1 cellular context compared by ENCODE assay signal in the genomic region with DNA sequence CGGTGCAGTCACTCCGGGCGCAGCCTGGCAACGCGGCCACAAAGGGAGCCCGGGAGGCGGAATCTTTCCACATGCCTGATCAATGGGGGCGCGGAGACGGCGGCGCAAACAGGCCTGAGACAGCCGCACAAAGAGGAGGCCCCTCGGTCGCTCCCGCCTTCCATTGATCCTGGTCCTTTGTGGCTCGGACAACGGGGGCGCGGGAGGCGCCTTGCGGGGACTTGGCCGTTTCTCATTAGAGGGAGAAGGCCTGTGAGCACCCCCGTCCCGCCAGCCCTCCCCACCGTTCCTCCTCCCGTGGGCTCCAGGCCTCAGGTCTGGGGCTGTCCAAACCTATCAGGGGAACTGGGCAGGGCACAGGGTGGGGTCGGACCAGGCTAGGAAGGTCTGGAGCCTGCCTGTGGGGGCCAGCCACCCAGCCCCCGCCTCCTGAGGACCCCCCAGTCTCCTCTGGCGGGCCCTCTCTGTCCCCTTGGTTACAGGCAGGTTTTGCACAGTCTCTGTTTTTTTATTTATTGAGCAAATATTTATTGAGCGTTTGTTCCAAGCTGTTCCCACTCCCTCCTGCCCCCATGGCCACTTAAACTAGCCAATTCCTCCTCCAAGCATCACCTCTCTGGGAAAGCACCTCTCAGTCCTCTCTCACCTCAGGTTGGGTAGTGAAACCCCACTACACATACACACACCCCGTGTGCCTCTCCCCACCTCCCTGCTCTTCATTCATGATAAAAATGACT.
TF ChIP-seq lines count a peak whose summit lies in the region.

No MANE protein-coding gene starts in this region.

TF ChIP-seq in WTC11, 78 proteins besides CTCF, POLR2A, EP300 and RAD21 (continued from another document):
- TF ChIP-seq, protein P1, sequence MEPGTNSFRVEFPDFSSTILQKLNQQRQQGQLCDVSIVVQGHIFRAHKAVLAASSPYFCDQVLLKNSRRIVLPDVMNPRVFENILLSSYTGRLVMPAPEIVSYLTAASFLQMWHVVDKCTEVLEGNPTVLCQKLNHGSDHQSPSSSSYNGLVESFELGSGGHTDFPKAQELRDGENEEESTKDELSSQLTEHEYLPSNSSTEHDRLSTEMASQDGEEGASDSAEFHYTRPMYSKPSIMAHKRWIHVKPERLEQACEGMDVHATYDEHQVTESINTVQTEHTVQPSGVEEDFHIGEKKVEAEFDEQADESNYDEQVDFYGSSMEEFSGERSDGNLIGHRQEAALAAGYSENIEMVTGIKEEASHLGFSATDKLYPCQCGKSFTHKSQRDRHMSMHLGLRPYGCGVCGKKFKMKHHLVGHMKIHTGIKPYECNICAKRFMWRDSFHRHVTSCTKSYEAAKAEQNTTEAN (CRISPR knock-in tag; IDR thresholded peaks at IDR 0.05): no peak
- TF ChIP-seq KAT7 (CRISPR knock-in tag; IDR thresholded peaks at IDR 0.05; ENCODE audit: borderline replicate concordance): no peak
- TF ChIP-seq, protein P2, sequence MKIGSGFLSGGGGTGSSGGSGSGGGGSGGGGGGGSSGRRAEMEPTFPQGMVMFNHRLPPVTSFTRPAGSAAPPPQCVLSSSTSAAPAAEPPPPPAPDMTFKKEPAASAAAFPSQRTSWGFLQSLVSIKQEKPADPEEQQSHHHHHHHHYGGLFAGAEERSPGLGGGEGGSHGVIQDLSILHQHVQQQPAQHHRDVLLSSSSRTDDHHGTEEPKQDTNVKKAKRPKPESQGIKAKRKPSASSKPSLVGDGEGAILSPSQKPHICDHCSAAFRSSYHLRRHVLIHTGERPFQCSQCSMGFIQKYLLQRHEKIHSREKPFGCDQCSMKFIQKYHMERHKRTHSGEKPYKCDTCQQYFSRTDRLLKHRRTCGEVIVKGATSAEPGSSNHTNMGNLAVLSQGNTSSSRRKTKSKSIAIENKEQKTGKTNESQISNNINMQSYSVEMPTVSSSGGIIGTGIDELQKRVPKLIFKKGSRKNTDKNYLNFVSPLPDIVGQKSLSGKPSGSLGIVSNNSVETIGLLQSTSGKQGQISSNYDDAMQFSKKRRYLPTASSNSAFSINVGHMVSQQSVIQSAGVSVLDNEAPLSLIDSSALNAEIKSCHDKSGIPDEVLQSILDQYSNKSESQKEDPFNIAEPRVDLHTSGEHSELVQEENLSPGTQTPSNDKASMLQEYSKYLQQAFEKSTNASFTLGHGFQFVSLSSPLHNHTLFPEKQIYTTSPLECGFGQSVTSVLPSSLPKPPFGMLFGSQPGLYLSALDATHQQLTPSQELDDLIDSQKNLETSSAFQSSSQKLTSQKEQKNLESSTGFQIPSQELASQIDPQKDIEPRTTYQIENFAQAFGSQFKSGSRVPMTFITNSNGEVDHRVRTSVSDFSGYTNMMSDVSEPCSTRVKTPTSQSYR (CRISPR knock-in tag; IDR thresholded peaks at IDR 0.05): no peak
- TF ChIP-seq, protein P3, sequence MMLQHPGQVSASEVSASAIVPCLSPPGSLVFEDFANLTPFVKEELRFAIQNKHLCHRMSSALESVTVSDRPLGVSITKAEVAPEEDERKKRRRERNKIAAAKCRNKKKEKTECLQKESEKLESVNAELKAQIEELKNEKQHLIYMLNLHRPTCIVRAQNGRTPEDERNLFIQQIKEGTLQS (CRISPR knock-in tag; conservative IDR thresholded peaks at IDR 0.05): no peak
- TF ChIP-seq, protein P4, sequence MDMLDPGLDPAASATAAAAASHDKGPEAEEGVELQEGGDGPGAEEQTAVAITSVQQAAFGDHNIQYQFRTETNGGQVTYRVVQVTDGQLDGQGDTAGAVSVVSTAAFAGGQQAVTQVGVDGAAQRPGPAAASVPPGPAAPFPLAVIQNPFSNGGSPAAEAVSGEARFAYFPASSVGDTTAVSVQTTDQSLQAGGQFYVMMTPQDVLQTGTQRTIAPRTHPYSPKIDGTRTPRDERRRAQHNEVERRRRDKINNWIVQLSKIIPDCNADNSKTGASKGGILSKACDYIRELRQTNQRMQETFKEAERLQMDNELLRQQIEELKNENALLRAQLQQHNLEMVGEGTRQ (CRISPR knock-in tag; IDR thresholded peaks at IDR 0.05): no peak
- TF ChIP-seq SMAD3 (CRISPR knock-in tag; IDR thresholded peaks at IDR 0.05; ENCODE audit: borderline replicate concordance): no peak
- TF ChIP-seq SMAD4 (CRISPR knock-in tag; IDR thresholded peaks at IDR 0.05): no peak
